ENCODE assay signal across 24 cellular contexts in the genomic region with DNA sequence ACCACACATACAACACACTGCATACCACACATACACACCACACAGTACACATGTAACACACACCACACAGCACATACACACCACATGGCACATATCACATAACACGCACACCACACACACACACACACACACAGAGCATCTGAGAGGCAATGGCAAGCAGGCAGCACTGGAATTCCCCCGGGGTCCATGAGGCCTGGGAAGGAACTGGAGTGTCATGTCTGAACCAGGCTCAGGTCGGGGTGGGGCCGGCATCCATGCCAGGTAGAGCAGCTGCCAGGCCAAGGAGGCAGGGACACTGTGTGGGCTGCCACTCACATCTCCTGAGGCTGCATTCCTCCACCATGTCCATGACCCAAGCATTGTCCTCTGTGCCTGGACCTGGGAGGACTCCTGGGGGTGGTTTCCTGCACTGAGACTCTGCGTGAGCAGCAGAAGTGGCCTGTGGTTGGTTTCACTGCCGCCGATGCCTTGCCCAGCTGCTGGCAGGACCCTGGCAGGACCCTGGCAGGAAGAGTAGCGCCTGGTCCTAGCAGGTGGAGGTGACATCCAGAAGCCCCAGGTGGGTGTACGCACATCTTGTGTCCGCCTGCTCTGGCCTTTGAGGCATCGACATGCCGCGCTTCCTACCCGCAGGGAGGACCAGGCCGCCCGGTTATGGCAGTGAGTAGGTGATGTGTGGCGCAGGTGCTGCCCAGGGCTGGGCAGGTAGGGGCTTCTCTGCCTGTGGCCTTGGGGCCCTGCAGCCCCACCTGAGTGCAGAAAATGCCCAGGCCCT.
"Had no signal": no experiment of that assay in that cellular context is flagged by ENCODE, and none has a peak within 500 bp of the region (broad histone marks: within the 10 kb centered on the region; RNA-seq: fewer than 3 reads in every experiment).

No MANE protein-coding gene starts in this region.

- H3K9me3 Mint-ChIP-seq: activated CD4-positive, alpha-beta memory T cell treated with anti-CD3 and anti-CD28 coated beads for 36 hours; activated CD4-positive, alpha-beta T cell treated with anti-CD3 and anti-CD28 coated beads, Interleukin-2, amount 10 ng/mL, durations not matched to agents 24 days and 14 days; activated naive CD4-positive, alpha-beta T cell treated with anti-CD3 and anti-CD28 coated beads, Interleukin-2, amount 10 ng/mL, durations not matched to agents 7 days and 5 days; activated naive CD8-positive, alpha-beta T cell treated with anti-CD3 and anti-CD28 coated beads, Interleukin-2, amount 10 ng/mL, durations not matched to agents 7 days and 5 days; activated T-cell treated with anti-CD3 and anti-CD28 coated beads, Interleukin-2, amount 50 U/mL, for 24 hours; effector memory CD8-positive, alpha-beta T cell; immature natural killer cell; T-helper 1 cell treated with Interleukin-12 subunit alpha and Interleukin-12 subunit beta and Interleukin-4 antibody, amounts not matched to agents 30 μg/mL and 1 μg/mL, for 36 hours had no signal

- H3K36me3 ChIP-seq: brain microvascular endothelial cell, right lobe of liver, transverse colon had no signal

- ATAC-seq: effector memory CD8-positive, alpha-beta T cell; naive thymus-derived CD4-positive, alpha-beta T cell; stimulated activated naive CD8-positive, alpha-beta T cell treated with anti-CD3 and anti-CD28 coated beads, Interleukin-15, Interleukin-2, amounts not matched to agents 100 U/mL and 50 U/mL, for 24 hours had no signal

- H3K27me3 ChIP-seq: brain microvascular endothelial cell, right lobe of liver, testis had no signal

- H3K27ac ChIP-seq: brain microvascular endothelial cell, right lobe of liver, testis, transverse colon had no signal

- H3K4me1 ChIP-seq: right lobe of liver, testis, transverse colon had no signal

- H3K4me1 Mint-ChIP-seq: activated CD4-positive, alpha-beta T cell treated with anti-CD3 and anti-CD28 coated beads, Interleukin-2, amount 10 ng/mL, durations not matched to agents 24 days and 14 days; activated naive CD4-positive, alpha-beta T cell treated with anti-CD3 and anti-CD28 coated beads, Interleukin-2, amount 10 ng/mL, durations not matched to agents 7 days and 5 days; naive thymus-derived CD4-positive, alpha-beta T cell had no signal

- DNase-seq: activated CD4-positive, alpha-beta memory T cell treated with anti-CD3 and anti-CD28 coated beads for 36 hours; activated CD4-positive, alpha-beta T cell treated with anti-CD3 and anti-CD28 coated beads, Interleukin-2, amount 10 ng/mL, durations not matched to agents 24 days and 14 days; activated CD4-positive, CD25-positive, alpha-beta regulatory T cell treated with anti-CD3 and anti-CD28 coated beads, Interleukin-2, amount 50 U/mL, for 72 hours; activated CD8-positive, alpha-beta memory T cell treated with anti-CD3 and anti-CD28 coated beads, Interleukin-2, amount 50 U/mL, for 4 hours; activated gamma-delta T cell; activated naive CD4-positive, alpha-beta T cell treated with anti-CD3 and anti-CD28 coated beads, Interleukin-2, amount 10 ng/mL, durations not matched to agents 7 days and 5 days; activated naive CD8-positive, alpha-beta T cell treated with anti-CD3 and anti-CD28 coated beads, Interleukin-2, amount 10 ng/mL, durations not matched to agents 7 days and 5 days; activated T-cell treated with anti-CD3 and anti-CD28 coated beads, Interleukin-2, amount 50 U/mL, for 24 hours; brain microvascular endothelial cell; cortex of kidney; effector memory CD8-positive, alpha-beta T cell; foreskin fibroblast; head of caudate nucleus; hippocampal formation; immature natural killer cell; midbrain; naive thymus-derived CD4-positive, alpha-beta T cell; occipital lobe; right lobe of liver; stimulated activated CD4-positive, alpha-beta T cell treated with anti-CD3 and anti-CD28 coated beads, Interleukin-2, amount 100 ng/mL, for 48 hours; stimulated activated naive CD8-positive, alpha-beta T cell treated with anti-CD3 and anti-CD28 coated beads, Interleukin-15, Interleukin-2, amounts not matched to agents 100 U/mL and 50 U/mL, for 24 hours; testis; transverse colon had no signal

- H3K27ac Mint-ChIP-seq: activated CD4-positive, alpha-beta memory T cell treated with anti-CD3 and anti-CD28 coated beads for 36 hours; activated CD4-positive, alpha-beta T cell treated with anti-CD3 and anti-CD28 coated beads, Interleukin-2, amount 10 ng/mL, durations not matched to agents 24 days and 14 days; activated naive CD4-positive, alpha-beta T cell treated with anti-CD3 and anti-CD28 coated beads, Interleukin-2, amount 10 ng/mL, durations not matched to agents 7 days and 5 days; activated naive CD8-positive, alpha-beta T cell treated with anti-CD3 and anti-CD28 coated beads, Interleukin-2, amount 10 ng/mL, durations not matched to agents 7 days and 5 days; activated T-cell treated with anti-CD3 and anti-CD28 coated beads, Interleukin-2, amount 50 U/mL, for 24 hours; effector memory CD8-positive, alpha-beta T cell; immature natural killer cell; T-helper 1 cell treated with Interleukin-12 subunit alpha and Interleukin-12 subunit beta and Interleukin-4 antibody, amounts not matched to agents 30 μg/mL and 1 μg/mL, for 36 hours had no signal

- H3K36me3 Mint-ChIP-seq: activated CD4-positive, alpha-beta memory T cell treated with anti-CD3 and anti-CD28 coated beads for 36 hours; activated naive CD4-positive, alpha-beta T cell treated with anti-CD3 and anti-CD28 coated beads, Interleukin-2, amount 10 ng/mL, durations not matched to agents 7 days and 5 days; activated naive CD8-positive, alpha-beta T cell treated with anti-CD3 and anti-CD28 coated beads, Interleukin-2, amount 10 ng/mL, durations not matched to agents 7 days and 5 days; immature natural killer cell; naive thymus-derived CD4-positive, alpha-beta T cell had no signal

- H3K4me3 ChIP-seq: right lobe of liver, testis, transverse colon had no signal

- H3K9me3 ChIP-seq: right lobe of liver, testis, transverse colon had no signal

- H3K4me3 Mint-ChIP-seq: activated CD4-positive, alpha-beta memory T cell treated with anti-CD3 and anti-CD28 coated beads for 36 hours; activated CD4-positive, alpha-beta T cell treated with anti-CD3 and anti-CD28 coated beads, Interleukin-2, amount 10 ng/mL, durations not matched to agents 24 days and 14 days; activated naive CD4-positive, alpha-beta T cell treated with anti-CD3 and anti-CD28 coated beads, Interleukin-2, amount 10 ng/mL, durations not matched to agents 7 days and 5 days; activated naive CD8-positive, alpha-beta T cell treated with anti-CD3 and anti-CD28 coated beads, Interleukin-2, amount 10 ng/mL, durations not matched to agents 7 days and 5 days; activated T-cell treated with anti-CD3 and anti-CD28 coated beads, Interleukin-2, amount 50 U/mL, for 24 hours; effector memory CD8-positive, alpha-beta T cell; immature natural killer cell; naive thymus-derived CD4-positive, alpha-beta T cell; T-helper 1 cell treated with Interleukin-12 subunit alpha and Interleukin-12 subunit beta and Interleukin-4 antibody, amounts not matched to agents 30 μg/mL and 1 μg/mL, for 36 hours had no signal
